9 cellular contexts compared by ENCODE assay signal in genomic region chr1:167752219-167752985, GRCh38. TPM values are rescaled to one million over a fixed set of nuclear protein-coding genes. Genes with fewer than 3 reads are reported as not detected.
DNase-seq lines count a peak whose midpoint lies in the region; ATAC-seq and TF ChIP-seq lines count a peak whose summit lies in the region.
"Had no signal": no experiment of that assay in that cellular context is flagged by ENCODE, and none has a peak within 500 bp of the region (broad histone marks: within the 10 kb centered on the region; RNA-seq: fewer than 3 reads in every experiment).

No MANE protein-coding gene starts in this region.

- no peak for DNase-seq in Jurkat, Clone E6-1 (ENCODE audit: low read depth, low spot score)
- DNase-seq in epithelial cell of esophagus (ENCODE audit: low read depth) (peak; percentile 47), head of caudate nucleus (no peak), NCI-H187 treated with DMSO at 0.1 percent for 48 hours (lab: John Stamatoyannopoulos, UW) (no peak), H7 (no peak), NCI-H2029 treated with DMSO at 0.1 percent for 48 hours (lab: John Stamatoyannopoulos, UW) (no peak)
- no peak for DNase-seq in stimulated activated effector memory CD8-positive, alpha-beta T cell treated with anti-CD3 and anti-CD28 coated beads, Interleukin-12 subunit alpha, Interleukin-12 subunit beta, amount 100 ng/mL, for 72 hours (ENCODE audit: low spot score in 2 of 2)

- H3K4me3 ChIP-seq in Jurkat, Clone E6-1 (ENCODE audit: low read length): peak overlapping the region; percentile 28
- no peak overlapping the region for H3K4me3 ChIP-seq in epithelial cell of esophagus (ENCODE audit: low read length)
- H3K4me3 ChIP-seq in H7 (ENCODE audit: insufficient read depth, low read depth, low read length): no peak overlapping the region
- H3K4me3 ChIP-seq: thoracic aorta had no signal

- no peak for TF ChIP-seq CTCF in epithelial cell of esophagus (IDR thresholded peaks at IDR 0.05; ENCODE audit: insufficient read depth, low read depth, low read length, missing control alignments)

- H3K36me3 Mint-ChIP-seq in stimulated activated effector memory CD8-positive, alpha-beta T cell treated with anti-CD3 and anti-CD28 coated beads, Interleukin-12 subunit alpha, Interleukin-12 subunit beta, amount 100 ng/mL, for 72 hours: no peaks in the 10 kb centered on the region

- H3K9me3 Mint-ChIP-seq in stimulated activated effector memory CD8-positive, alpha-beta T cell treated with anti-CD3 and anti-CD28 coated beads, Interleukin-12 subunit alpha, Interleukin-12 subunit beta, amount 100 ng/mL, for 72 hours: no peaks in the 10 kb centered on the region

- ATAC-seq in GM19452 (IDR thresholded peaks at IDR 0.05; ENCODE audit: unreplicated experiment): peak; percentile 22
- peak; percentile 36 for ATAC-seq in stimulated activated effector memory CD8-positive, alpha-beta T cell treated with anti-CD3 and anti-CD28 coated beads, Interleukin-12 subunit alpha, Interleukin-12 subunit beta, amount 100 ng/mL, for 72 hours

- peaks cover 6% of the 10 kb centered on the region for H3K4me1 Mint-ChIP-seq in stimulated activated effector memory CD8-positive, alpha-beta T cell treated with anti-CD3 and anti-CD28 coated beads, Interleukin-12 subunit alpha, Interleukin-12 subunit beta, amount 100 ng/mL, for 72 hours

- H3K27ac Mint-ChIP-seq in stimulated activated effector memory CD8-positive, alpha-beta T cell treated with anti-CD3 and anti-CD28 coated beads, Interleukin-12 subunit alpha, Interleukin-12 subunit beta, amount 100 ng/mL, for 72 hours: no peak overlapping the region

- no peaks in the 10 kb centered on the region for H3K27me3 ChIP-seq in H7 (ENCODE audit: control insufficient read depth, insufficient read depth, low read length)

- H3K4me3 Mint-ChIP-seq in stimulated activated effector memory CD8-positive, alpha-beta T cell treated with anti-CD3 and anti-CD28 coated beads, Interleukin-12 subunit alpha, Interleukin-12 subunit beta, amount 100 ng/mL, for 72 hours: no peak overlapping the region

- intact Hi-C loops in head of caudate nucleus (cut with DNase I): no loop called here

- H3K36me3 ChIP-seq in H7 (replicated peaks; ENCODE audit: control insufficient read depth, insufficient read depth, low read length): no peaks in the 10 kb centered on the region
- H3K36me3 ChIP-seq: thoracic aorta had no signal

RNA-seq across cellular contexts. Expression of gene MPZL1, which starts 30.6 kb away (rescaled TPM):
- polyA plus RNA-seq in Jurkat, Clone E6-1 (2012; ENCODE audit: insufficient read depth, insufficient read length): 43.0 TPM
- 99.9 and 104 TPM in 2 replicates for total RNA-seq in H7 (2014; rRNA removed; shearing (Covaris generic))
